In the genomic region with DNA sequence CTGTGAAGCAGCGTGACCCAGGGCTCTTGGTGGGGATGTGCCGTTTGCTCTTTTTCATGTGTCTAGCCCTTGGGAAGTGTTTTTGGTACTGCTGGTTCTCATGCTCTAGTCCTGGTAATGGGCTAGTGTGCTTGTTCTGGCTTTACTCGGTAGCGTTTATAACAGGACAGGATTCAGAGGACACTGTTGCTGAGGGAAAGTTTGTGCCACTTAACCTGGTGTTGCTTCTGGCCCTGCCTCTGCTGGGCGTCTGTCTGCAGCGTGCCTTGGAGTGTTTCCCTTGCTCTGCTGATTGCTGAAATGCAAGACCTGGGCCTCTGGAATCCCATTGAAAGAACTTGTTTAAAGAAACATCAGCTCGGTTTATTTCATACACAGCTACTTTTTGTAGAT, we compare ENCODE assay signal across 10 cellular contexts. TPM values are rescaled to one million over a fixed set of nuclear protein-coding genes. Genes with fewer than 3 reads are reported as not detected.
DNase-seq lines count a peak whose midpoint lies in the region; ATAC-seq and TF ChIP-seq lines count a peak whose summit lies in the region.
"Had no signal": no experiment of that assay in that cellular context is flagged by ENCODE, and none has a peak within 500 bp of the region (broad histone marks: within the 10 kb centered on the region; RNA-seq: fewer than 3 reads in every experiment).

No MANE protein-coding gene starts in this region.

- H3K4me1 Mint-ChIP-seq in endodermal cell, result no peaks in the 10 kb centered on the region

- H3K36me3 ChIP-seq in endodermal cell (ENCODE audit: control insufficient read depth, insufficient read depth, low read length) (no peaks in the 10 kb centered on the region), psoas muscle (ENCODE audit: insufficient read depth in 1 of 2, low read depth in 1 of 2) (no peaks in the 10 kb centered on the region)

- no peak overlapping the region for H3K4me3 ChIP-seq in endodermal cell (ENCODE audit: low read length)
- H3K4me3 ChIP-seq in psoas muscle, result no peak overlapping the region

- H3K27me3 Mint-ChIP-seq in endodermal cell (ENCODE audit: insufficient read depth), result peaks cover 1% of the 10 kb centered on the region

- peak overlapping the region; percentile 12 for H3K9ac ChIP-seq in endodermal cell (ENCODE audit: extremely low read depth, low read length, poor library complexity, severe bottlenecking)

- H3K9me3 ChIP-seq in endodermal cell (ENCODE audit: control insufficient read depth, low read length) (no peaks in the 10 kb centered on the region), psoas muscle (no peaks in the 10 kb centered on the region)

- ATAC-seq in GM18873 (IDR thresholded peaks at IDR 0.05; ENCODE audit: low FRiP score, unreplicated experiment) (peak; percentile 1), psoas muscle (peak in 3 of 4 donors; percentile 6 to 25 (median 16)), omental fat pad (ENCODE audit: low FRiP score) (no peak)

- in situ Hi-C loops in KBM-7 (cut with MboI; ENCODE audit: low pct_unique_long_range_greater_than_20kb, low sequenced_read_pairs), result no loop called here

- H3K4me3 Mint-ChIP-seq in endodermal cell, result no peak overlapping the region

- H3K27me3 ChIP-seq in endodermal cell (ENCODE audit: control insufficient read depth, insufficient read depth, low read length, poor library complexity, severe bottlenecking) (no peaks in the 10 kb centered on the region), psoas muscle (ENCODE audit: insufficient read depth in 3 of 3, low read length in 2 of 3) (no peaks in the 10 kb centered on the region)

- H3K9me3 Mint-ChIP-seq in endodermal cell, result no peaks in the 10 kb centered on the region

- WGBS in endodermal cell (ENCODE audit: insufficient coverage in 1 of 2, insufficient read length in 1 of 2), 2 experiments, result 53 to 56% methylated on average over 4 to 7 of the region's 7 CpGs
- 23 to 34% (median 27%) methylated on average over 7 of the region's 7 CpGs for WGBS in psoas muscle, 3 donors

- H3K27ac ChIP-seq in endodermal cell (ENCODE audit: low read depth, low read length), result peak overlapping the region; percentile 22
- peak overlapping the region; percentile 56 for H3K27ac ChIP-seq in psoas muscle

- H3K36me3 Mint-ChIP-seq in endodermal cell (ENCODE audit: low read depth), result no peaks in the 10 kb centered on the region

- intact Hi-C loops in psoas muscle (cut with DNase I), result loop anchor here in 1 of 2 donors (10.0 kb wide), 1 partner anchor 68 kb away; no protein-coding TSS in a partner anchor

- peaks cover 10% of the 10 kb centered on the region for H3K4me1 ChIP-seq in endodermal cell (ENCODE audit: control insufficient read depth, insufficient read depth, low read length)
- H3K4me1 ChIP-seq in psoas muscle, result peaks cover 38% of the 10 kb centered on the region

- no peak overlapping the region for H3K27ac Mint-ChIP-seq in endodermal cell

- DNase-seq in Kasumi-1 (lab: John Stamatoyannopoulos, UW) (peak; percentile 43 to 67), endodermal cell (peak; percentile 78), psoas muscle (no peak), KBM-7 (no peak), SHP77 treated with DMSO at 0.1 percent for 48 hours (lab: John Stamatoyannopoulos, UW) (no peak), omental fat pad (ENCODE audit: low spot score) (no peak)
- no peak for DNase-seq in stimulated activated CD8-positive, alpha-beta memory T cell treated with anti-CD3 and anti-CD28 coated beads, Interleukin-4, amount 100 ng/mL, for 48 hours
- DNase-seq: activated T-cell treated with anti-CD3 and anti-CD28 coated beads for 4 hours, nucleus accumbens had no signal

- no peak for TF ChIP-seq CTCF in endodermal cell (conservative IDR thresholded peaks at IDR 0.05)
- TF ChIP-seq CTCF in psoas muscle (IDR thresholded peaks at IDR 0.05), result no peak
- no peak for TF ChIP-seq CTCF in omental fat pad (IDR thresholded peaks at IDR 0.05)

RNA-seq across cellular contexts. Expression of a gene that starts 35.0 kb away (rescaled TPM):
- total RNA-seq in endodermal cell (10 to 100 TPM; 20.7 to 26.7 TPM), psoas muscle (10 to 100 TPM; 38.2 to 48.8 (median 42.2) TPM), omental fat pad (10 to 100 TPM; 34.1 to 49.3 (median 43.3) TPM)
- 21.7 TPM for polyA plus RNA-seq in endodermal cell (2013, experiment 1 of 2)
- polyA plus RNA-seq in endodermal cell (2013, experiment 2 of 2), result 20.9 TPM
- polyA plus RNA-seq in psoas muscle, result 10 to 100 TPM; 15.1 to 44.3 (median 29.5) TPM

Comparison
In these comparisons a context has a peak if more than half of its experiments do, and no peak if none do; other contexts are left out.
1. DNase-seq: peak in Kasumi-1 (2 of 2) and endodermal cell (single experiment); none in psoas muscle (0 of 2), KBM-7 (single experiment), stimulated activated CD8-positive, alpha-beta memory T cell treated with anti-CD3 and anti-CD28 coated beads, Interleukin-4, amount 100 ng/mL, for 48 hours (single experiment), SHP77 treated with DMSO at 0.1 percent for 48 hours (single experiment) and omental fat pad (single experiment).